13 cellular contexts compared by ENCODE assay signal in genomic region chr4:139558235-139559094, GRCh38. TPM values are rescaled to one million over a fixed set of nuclear protein-coding genes. Genes with fewer than 3 reads are reported as not detected.
DNase-seq lines count a peak whose midpoint lies in the region; ATAC-seq and TF ChIP-seq lines count a peak whose summit lies in the region.
"Had no signal": no experiment of that assay in that cellular context is flagged by ENCODE, and none has a peak within 500 bp of the region (broad histone marks: within the 10 kb centered on the region; RNA-seq: fewer than 3 reads in every experiment).

No MANE protein-coding gene starts in this region.

- H3K9me3 ChIP-seq in OCI-LY1 (ENCODE audit: low read length) (no peaks in the 10 kb centered on the region), transverse colon (no peaks in the 10 kb centered on the region)
- H3K9me3 ChIP-seq: BE2C, heart right ventricle had no signal

- TF ChIP-seq CTCF in OCI-LY1 (IDR thresholded peaks at IDR 0.05; ENCODE audit: low read length), result no peak
- TF ChIP-seq CTCF in glutamatergic neuron (IDR thresholded peaks at IDR 0.05; ENCODE audit: partially characterized antibody, unreplicated experiment), result no peak
- TF ChIP-seq CTCF in transverse colon (IDR thresholded peaks at IDR 0.05), result no peak

- H3K4me3 ChIP-seq in OCI-LY1 (ENCODE audit: low read depth, low read length, poor library complexity, severe bottlenecking) (no peak overlapping the region), transverse colon (no peak overlapping the region)

- no peak overlapping the region for H2AFZ ChIP-seq in OCI-LY1 (ENCODE audit: low read length)

- CTCF ChIA-PET in activated naive CD4-positive, alpha-beta T cell treated with anti-CD3 and anti-CD28 coated beads for 36 hours (lab: Charles Lee), result interaction anchor here (0.8 to 2.4 kb wide), 3 partner anchors 9 to 99 kb away, joined by 3 to 10 read pairs (median 5); no protein-coding TSS in a partner anchor

- H3K4me1 ChIP-seq in OCI-LY1 (ENCODE audit: insufficient read depth, low read length, severe bottlenecking), result peaks cover 47% of the 10 kb centered on the region
- peaks cover 6 to 44% (median 26%) of the 10 kb centered on the region in 4 donors for H3K4me1 ChIP-seq in transverse colon

- H3K36me3 ChIP-seq in OCI-LY1 (ENCODE audit: insufficient read depth, low read length), result no peaks in the 10 kb centered on the region
- H3K36me3 ChIP-seq in transverse colon, result no peaks in the 10 kb centered on the region
- H3K36me3 ChIP-seq: heart right ventricle had no signal

- no peaks in the 10 kb centered on the region for H3K9me2 ChIP-seq in OCI-LY1 (ENCODE audit: low read depth, low read length)

- 75 to 79% methylated on average over 3 to 12 of the region's 12 CpGs for WGBS in transverse colon (ENCODE audit: low coverage in 1 of 2), 2 donors

- no peaks in the 10 kb centered on the region for H3K27me3 Mint-ChIP-seq in activated naive CD4-positive, alpha-beta T cell treated with anti-CD3 and anti-CD28 coated beads for 36 hours (ENCODE audit: low read depth)
- H3K27me3 Mint-ChIP-seq in glutamatergic neuron (ENCODE audit: unreplicated experiment), result peaks cover 23% of the 10 kb centered on the region

- ATAC-seq in activated naive CD4-positive, alpha-beta T cell treated with anti-CD3 and anti-CD28 coated beads, Interleukin-2, amount 50 U/mL, for 72 hours, result no peak
- ATAC-seq in HG02885 (IDR thresholded peaks at IDR 0.05; ENCODE audit: poor library complexity, unreplicated experiment), result no peak
- ATAC-seq: heart right ventricle, SK-N-SH treated with all-trans-retinoic acid at 6 μM for 48 hours had no signal

- H3F3A ChIP-seq in OCI-LY1 (ENCODE audit: insufficient read depth, low read length), result peaks cover under 1% of the 10 kb centered on the region; the same call in 1 of the 2 replicates

- peak overlapping the region; percentile 98 for H3K4me3 Mint-ChIP-seq in activated naive CD4-positive, alpha-beta T cell treated with anti-CD3 and anti-CD28 coated beads for 36 hours
- H3K4me3 Mint-ChIP-seq in glutamatergic neuron (ENCODE audit: unreplicated experiment), result peak overlapping the region; percentile 23

- H3K27ac ChIP-seq in OCI-LY1 (ENCODE audit: low read depth, low read length, poor library complexity, severe bottlenecking) (peak overlapping the region; percentile 71), transverse colon (peak overlapping the region in 3 of 4 donors; percentile 26 to 90 (median 65))

- no peaks in the 10 kb centered on the region for H3K9me3 Mint-ChIP-seq in activated naive CD4-positive, alpha-beta T cell treated with anti-CD3 and anti-CD28 coated beads for 36 hours
- no peaks in the 10 kb centered on the region for H3K9me3 Mint-ChIP-seq in activated naive CD4-positive, alpha-beta T cell treated with anti-CD3 and anti-CD28 coated beads, Interleukin-2, amount 50 U/mL, for 72 hours
- H3K9me3 Mint-ChIP-seq in glutamatergic neuron (ENCODE audit: unreplicated experiment), result peaks cover 16% of the 10 kb centered on the region

- DNase-seq in activated naive CD4-positive, alpha-beta T cell treated with anti-CD3 and anti-CD28 coated beads for 36 hours, result no peak
- DNase-seq in activated naive CD4-positive, alpha-beta T cell treated with anti-CD3 and anti-CD28 coated beads, Interleukin-2, amount 50 U/mL, for 72 hours (ENCODE audit: low spot score in 2 of 2), result no peak
- DNase-seq in glutamatergic neuron (no peak), transverse colon (no peak), posterior cingulate gyrus (no peak), NOMO-1 treated with dmso at 0.1 percent for 144 hours (lab: John Stamatoyannopoulos, UW; ENCODE audit: unreplicated experiment) (no peak)
- DNase-seq: activated CD4-positive, alpha-beta T cell treated with anti-CD3 and anti-CD28 coated beads, Interleukin-2, amount 50 U/mL, for 4 hours; BE2C; heart right ventricle; retina had no signal

- no peak overlapping the region for H3K9ac ChIP-seq in OCI-LY1 (ENCODE audit: low read length)

- no peaks in the 10 kb centered on the region for H3K27me3 ChIP-seq in OCI-LY1 (ENCODE audit: insufficient read depth, low read length)
- no peaks in the 10 kb centered on the region for H3K27me3 ChIP-seq in transverse colon
- H3K27me3 ChIP-seq: BE2C, heart right ventricle had no signal

- peaks cover 39% of the 10 kb centered on the region for H3K4me1 Mint-ChIP-seq in activated naive CD4-positive, alpha-beta T cell treated with anti-CD3 and anti-CD28 coated beads for 36 hours (ENCODE audit: low read depth)
- peaks cover 20% of the 10 kb centered on the region for H3K4me1 Mint-ChIP-seq in glutamatergic neuron (ENCODE audit: low read depth, unreplicated experiment)

- TF ChIP-seq EP300 in transverse colon (IDR thresholded peaks at IDR 0.05; ENCODE audit: low read depth), result no peak

- H4K20me1 ChIP-seq in OCI-LY1 (ENCODE audit: insufficient read depth, low read length), result no peaks in the 10 kb centered on the region

- H3K4me2 ChIP-seq in OCI-LY1 (ENCODE audit: low read length), result no peak overlapping the region

- H3K36me3 Mint-ChIP-seq in activated naive CD4-positive, alpha-beta T cell treated with anti-CD3 and anti-CD28 coated beads for 36 hours (ENCODE audit: low read depth), result peaks cover 6% of the 10 kb centered on the region
- peaks cover 5 to 19% of the 10 kb centered on the region in 2 donors for H3K36me3 Mint-ChIP-seq in activated naive CD4-positive, alpha-beta T cell treated with anti-CD3 and anti-CD28 coated beads, Interleukin-2, amount 50 U/mL, for 72 hours
- no peaks in the 10 kb centered on the region for H3K36me3 Mint-ChIP-seq in glutamatergic neuron (ENCODE audit: unreplicated experiment)

- intact Hi-C loops in activated naive CD4-positive, alpha-beta T cell treated with anti-CD3 and anti-CD28 coated beads for 36 hours (cut with micrococcal nuclease), result loop anchor here (5.0 kb wide), 2 partner anchors 694 to 964 kb away; partner anchors contain the start of gene ELMOD2
- intact Hi-C loops in transverse colon (cut with DNase I; ENCODE audit: low total_unique reads) (no loop called here), posterior cingulate gyrus (cut with DNase I) (loop anchor here (5.0 kb wide), 2 partner anchors 106 to 381 kb away; partner anchors contain the start of genes ELF2 and RAB33B)

- peaks cover 16% of the 10 kb centered on the region for H3K79me2 ChIP-seq in OCI-LY1 (ENCODE audit: insufficient read depth, low read length)

- H3K27ac Mint-ChIP-seq in activated naive CD4-positive, alpha-beta T cell treated with anti-CD3 and anti-CD28 coated beads for 36 hours, result peak overlapping the region; percentile 94
- no peak overlapping the region for H3K27ac Mint-ChIP-seq in activated naive CD4-positive, alpha-beta T cell treated with anti-CD3 and anti-CD28 coated beads, Interleukin-2, amount 50 U/mL, for 72 hours
- no peak overlapping the region for H3K27ac Mint-ChIP-seq in glutamatergic neuron (ENCODE audit: unreplicated experiment)

- TF ChIP-seq POLR2A in transverse colon (IDR thresholded peaks at IDR 0.05), result no peak

- in situ Hi-C loops in transverse colon (cut with MboI; ENCODE audit: low pct_ligation_motif_present in 1 of 4, low pct_unique_long_range_greater_than_20kb in 1 of 4, low sequenced_read_pairs in 3 of 4), result no loop called here

RNA-seq across cellular contexts. Expression of gene SETD7, which starts 2.4 kb away (rescaled TPM):
- total RNA-seq in activated naive CD4-positive, alpha-beta T cell treated with anti-CD3 and anti-CD28 coated beads for 36 hours, result 10 to 100 TPM; 12.4 to 12.5 TPM
- total RNA-seq in activated naive CD4-positive, alpha-beta T cell treated with anti-CD3 and anti-CD28 coated beads, Interleukin-2, amount 50 U/mL, for 72 hours, result 10 to 100 TPM in 1 of 2 donors, 1 to 10 TPM in 1; 8.8 to 15.6 TPM
- 22.6 TPM for total RNA-seq in glutamatergic neuron (ENCODE audit: unreplicated experiment)
- 10 to 100 TPM; 19.7 to 31.3 (median 24.8) TPM for total RNA-seq in transverse colon
